Comparison of ENCODE assay signal across 18 cellular contexts in genomic region chr1:37465596-37466517, GRCh38. TPM values are rescaled to one million over a fixed set of nuclear protein-coding genes. Genes with fewer than 3 reads are reported as not detected.
A peak's percentile ranks its signal among the peaks of the same experiment; 100 is the strongest.
DNase-seq lines count a peak whose midpoint lies in the region; ATAC-seq, FAIRE-seq and TF ChIP-seq lines count a peak whose summit lies in the region.
"Had no signal": no experiment of that assay in that cellular context is flagged by ENCODE, and none has a peak within 500 bp of the region (broad histone marks: within the 10 kb centered on the region; RNA-seq: fewer than 3 reads in every experiment).

No MANE protein-coding gene starts in this region.

- ATAC-seq in K562 (no peak), HG02870 (IDR thresholded peaks at IDR 0.05; ENCODE audit: unreplicated experiment) (no peak), HG03097 (IDR thresholded peaks at IDR 0.05; ENCODE audit: low FRiP score, unreplicated experiment) (no peak)
- ATAC-seq: activated CD4-positive, alpha-beta T cell treated with anti-CD3 and anti-CD28 coated beads for 36 hours had no signal

- intact Hi-C loops in K562 (cut with micrococcal nuclease), result no loop called here

- H3K9me1 ChIP-seq in K562 (ENCODE audit: control insufficient read depth, insufficient read depth, low read length), result no peaks in the 10 kb centered on the region

- TF ChIP-seq RAD21 in K562 (CRISPR knock-in tag; conservative IDR thresholded peaks at IDR 0.05 in 1 of 2, IDR thresholded peaks at IDR 0.05 in 1 of 2), result no peak

- no peaks in the 10 kb centered on the region for H4K20me1 ChIP-seq in K562 (replicated peaks; ENCODE audit: control insufficient read depth, insufficient read depth, low read length)
- H4K20me1 ChIP-seq: BLaER1 treated with 17β-estradiol and CSF1 and Interleukin-3, amounts not matched to agents 10 nM and 100 nM had no signal

- no peak for TF ChIP-seq POLR2A in K562 (conservative IDR thresholded peaks at IDR 0.05)
- TF ChIP-seq POLR2A in tibial nerve (IDR thresholded peaks at IDR 0.05), result no peak

- H3K4me1 ChIP-seq in K562 (replicated peaks in 1 of 2; ENCODE audit: control insufficient read depth in 2 of 2, insufficient read depth in 2 of 2, low read length in 2 of 2) (peaks cover 0 to 9% of the 10 kb centered on the region in 2 experiments; a peak in 3 of 5 replicates), tibial nerve (peaks cover 0 to 2% (median 0%) of the 10 kb centered on the region in 4 donors)
- H3K4me1 ChIP-seq: SJCRH30 had no signal

- H2AFZ ChIP-seq in K562 (ENCODE audit: low read depth, low read length), result no peak overlapping the region

- H3K4me3 ChIP-seq in MG63 (no peak overlapping the region), K562 (no peak overlapping the region), skin epidermis (no peak overlapping the region), tibial nerve (no peak overlapping the region)
- H3K4me3 ChIP-seq: BLaER1 treated with 17β-estradiol and CSF1 and Interleukin-3, amounts not matched to agents 10 nM and 100 nM; SJCRH30 had no signal

- 62% methylated on average over 6 of the region's 6 CpGs for WGBS in K562 (ENCODE audit: insufficient coverage, low coverage, missing lambda C conversion rate)
- WGBS in tibial nerve, 2 donors, result 81 to 83% methylated on average over 6 of the region's 6 CpGs

- no peaks in the 10 kb centered on the region for H3K9me3 ChIP-seq in MG63
- H3K9me3 ChIP-seq in K562 (replicated peaks; ENCODE audit: control insufficient read depth, insufficient read depth, low read depth, low read length), result no peaks in the 10 kb centered on the region
- no peaks in the 10 kb centered on the region for H3K9me3 ChIP-seq in tibial nerve
- H3K9me3 ChIP-seq: BLaER1 treated with 17β-estradiol and CSF1 and Interleukin-3, amounts not matched to agents 10 nM and 100 nM; SJCRH30 had no signal

- H3K27me3 ChIP-seq in MG63 (no peaks in the 10 kb centered on the region), K562 (ENCODE audit: control insufficient read depth in 2 of 2, insufficient read depth in 2 of 2, low read length in 2 of 2) (no peaks in the 10 kb centered on the region), tibial nerve (no peaks in the 10 kb centered on the region)
- H3K27me3 ChIP-seq: BLaER1 treated with 17β-estradiol and CSF1 and Interleukin-3, amounts not matched to agents 10 nM and 100 nM; SJCRH30 had no signal

- CTCF ChIA-PET in K562 (lab: Yijun Ruan, JAX; ENCODE audit: low intra/inter-chr PET ratio), result interaction anchor here (0.6 kb wide), 1 partner anchor 445 kb away, joined by 3 read pairs; no protein-coding TSS in a partner anchor

- in situ Hi-C loops in K562 (cut with MboI), result no loop called here

- H3K27ac ChIP-seq in K562 (ENCODE audit: extremely low read depth, low read depth, low read length) (no peak overlapping the region), skin epidermis (peak overlapping the region in 16 of 21 experiments; percentile 3 to 83 (median 50)), tibial nerve (no peak overlapping the region)
- H3K27ac ChIP-seq: BLaER1 treated with 17β-estradiol and CSF1 and Interleukin-3, amounts not matched to agents 10 nM and 100 nM; SJCRH30 had no signal

- H3K36me3 ChIP-seq in MG63, result no peaks in the 10 kb centered on the region
- H3K36me3 ChIP-seq in K562 (ENCODE audit: control insufficient read depth, insufficient read depth, low read length), result no peaks in the 10 kb centered on the region
- H3K36me3 ChIP-seq in tibial nerve, result no peaks in the 10 kb centered on the region
- H3K36me3 ChIP-seq: BLaER1 treated with 17β-estradiol and CSF1 and Interleukin-3, amounts not matched to agents 10 nM and 100 nM; SJCRH30 had no signal

- TF ChIP-seq CTCF in K562 (IDR thresholded peaks at IDR 0.05 in 2 of 3, conservative IDR thresholded peaks at IDR 0.05 in 1 of 3; ENCODE audit: insufficient read depth in 2 of 3, low read depth in 1 of 3, low read length in 3 of 3) (no peak), tibial nerve (IDR thresholded peaks at IDR 0.05) (no peak)

- no peak overlapping the region for H3K4me2 ChIP-seq in K562 (ENCODE audit: insufficient read depth, low read length)
- H3K4me2 ChIP-seq: BLaER1 treated with 17β-estradiol and CSF1 and Interleukin-3, amounts not matched to agents 10 nM and 100 nM had no signal

- POLR2A ChIA-PET in K562 (lab: Yijun Ruan, JAX), result interaction anchor here (0.6 to 7.1 kb wide), 6 partner anchors 11 to 985 kb away, joined by 3 to 64 read pairs (median 3); partner anchors contain the start of gene ZC3H12A

- no peak for TF ChIP-seq EP300 in K562 (IDR thresholded peaks at IDR 0.05; ENCODE audit: low read length)
- no peak for TF ChIP-seq EP300 in tibial nerve (IDR thresholded peaks at IDR 0.05)

- H3K9ac ChIP-seq in K562 (ENCODE audit: insufficient read depth in 1 of 2, low read depth in 2 of 2, low read length in 2 of 2), result no peak overlapping the region
- H3K9ac ChIP-seq: BLaER1 treated with 17β-estradiol and CSF1 and Interleukin-3, amounts not matched to agents 10 nM and 100 nM had no signal

- DNase-seq in MG63, result peak; percentile 65
- DNase-seq in K562 (ENCODE audit: extremely low read depth in 1 of 4, low spot score in 3 of 4), result no peak
- DNase-seq in iris pigment epithelial cell (ENCODE audit: low read depth), result peak; percentile 61
- DNase-seq in tibial nerve (ENCODE audit: low spot score in 2 of 2), result no peak
- no peak for DNase-seq in activated gamma-delta T cell treated with Interleukin-2 at 50 U/mL for 16 hours
- DNase-seq: activated CD4-positive, alpha-beta T cell treated with anti-CD3 and anti-CD28 coated beads for 36 hours; cerebellar nuclear complex; DMS153; Karpas-422; NCI-H1436; NCI-H345; SJCRH30; stimulated activated CD4-positive, alpha-beta T cell treated with anti-CD3 and anti-CD28 coated beads, Interleukin-15, amount 100 ng/mL, for 24 hours; T-helper 9 cell had no signal

- BruUV-seq in K562 (replicated peaks; lab: Mats Ljungman, UMichigan), result no TSS peak

- no peaks in the 10 kb centered on the region for H3K79me2 ChIP-seq in K562 (ENCODE audit: control insufficient read depth, insufficient read depth, low read length)

- no peak for FAIRE-seq in K562 (lab: Jason Lieb, UNC)

TF ChIP-seq in K562, 482 proteins besides CTCF, POLR2A, EP300 and RAD21:
- peak; percentile 83 for TF ChIP-seq C11orf30 (IDR thresholded peaks at IDR 0.05; ENCODE audit: low read depth)
- peak; percentile 71 for TF ChIP-seq MAFG (tag; conservative IDR thresholded peaks at IDR 0.05)
- TF ChIP-seq MAFK (IDR thresholded peaks at IDR 0.05; ENCODE audit: low read length), result peak; percentile 55; the same call in 1 of the 2 replicates
- peak; percentile 60 for TF ChIP-seq MAFF (IDR thresholded peaks at IDR 0.05; ENCODE audit: low read length)
- peak; percentile 83 for TF ChIP-seq ZNF316 (IDR thresholded peaks at IDR 0.05)
- no peak for TF ChIP-seq SRSF7 (optimal IDR thresholded peaks at IDR 0.05; ENCODE audit: low read depth, low read length)
- no peak for TF ChIP-seq HDAC6 (IDR thresholded peaks at IDR 0.05; ENCODE audit: low read depth, low read length)

RNA-seq across cellular contexts. Expression of gene ZC3H12A, which starts 8.5 kb away (rescaled TPM):
- total RNA-seq in MG63 (2014; rRNA removed; shearing (Covaris generic); ENCODE audit: low replicate concordance), result 2.2 and 3.8 TPM in 2 replicates
- 19.0 and 54.2 TPM in 2 replicates for total RNA-seq in K562 (2011; cell fraction: chromatin; rRNA removed; ENCODE audit: low replicate concordance)
- total RNA-seq in K562 (2011; cell fraction: nucleolus; rRNA removed), result 40.7 and 45.7 TPM in 2 replicates
- total RNA-seq in K562 (2011; cell fraction: nucleoplasm; rRNA removed), result 23.7 and 24.1 TPM in 2 replicates
- total RNA-seq in K562 (2014; rRNA removed), result 9.3 and 9.4 TPM in 2 replicates
- 1.2 and 1.7 TPM in 2 replicates for total RNA-seq in K562 (2014; rRNA removed; fragmentation: Illumina TruSeq; extraction: Trizol)
- 6.7 and 7.1 TPM in 2 replicates for total RNA-seq in K562 (2015; rRNA removed; fragmentation: Illumina TruSeq; extraction: Trizol)
- total RNA-seq in K562 (2021), result 9.4 and 11.4 TPM in 2 replicates
- 7.0 and 8.6 TPM in 2 replicates for polyA plus RNA-seq in K562 (2011; rRNA removed)
- 8.3 and 15.3 TPM in 2 replicates for polyA plus RNA-seq in K562 (2011; cell fraction: cytosol; rRNA removed)
- polyA plus RNA-seq in K562 (2011; cell fraction: nucleus; rRNA removed), result 27.9 and 51.1 TPM in 2 replicates
- 6.1 and 10.9 TPM in 2 replicates for polyA plus RNA-seq in K562 (2012)
- polyA plus RNA-seq in K562 (2014; fragmentation: Illumina TruSeq; extraction: Trizol), result 4.9 and 6.5 TPM in 2 replicates
- under 1 TPM; 0.14 to 0.22 TPM for polyA plus RNA-seq in K562 (2014; fragmentation: Nextera tagmentation; extraction: Ambion mirVana)
- polyA plus RNA-seq in K562 (2014; rRNA removed), result 9.1 and 11.1 TPM in 2 replicates
- 4.5 and 9.7 TPM in 2 replicates for polyA minus RNA-seq in K562 (2011; rRNA and poly(A)+ RNA removed)
- polyA minus RNA-seq in K562 (2011; cell fraction: cytosol; rRNA and poly(A)+ RNA removed), result 9.2 and 11.9 TPM in 2 replicates
- polyA minus RNA-seq in K562 (2011; cell fraction: nucleus; rRNA and poly(A)+ RNA removed), result 23.2 and 24.4 TPM in 2 replicates
- 10 to 100 TPM in 3 of 4 donors, 1 to 10 TPM in 1; 7.9 to 15.7 (median 10.9) TPM for total RNA-seq in tibial nerve

RNA-seq across cellular contexts. Expression of gene MEAF6, which starts 48.7 kb away (rescaled TPM):
- 64.6 and 68.7 TPM in 2 replicates for total RNA-seq in MG63 (2014; rRNA removed; shearing (Covaris generic); ENCODE audit: low replicate concordance)
- total RNA-seq in K562 (2011; cell fraction: chromatin; rRNA removed; ENCODE audit: low replicate concordance), result 74.7 and 79.0 TPM in 2 replicates
- 41.5 and 45.5 TPM in 2 replicates for total RNA-seq in K562 (2011; cell fraction: nucleolus; rRNA removed)
- total RNA-seq in K562 (2011; cell fraction: nucleoplasm; rRNA removed), result 60.9 and 81.0 TPM in 2 replicates
- total RNA-seq in K562 (2014; rRNA removed) (111 and 137 TPM in 2 replicates), K562 (2014; rRNA removed; fragmentation: Illumina TruSeq; extraction: Trizol) (95.0 and 113 TPM in 2 replicates), K562 (2015; rRNA removed; fragmentation: Illumina TruSeq; extraction: Trizol) (89.2 and 92.3 TPM in 2 replicates), K562 (2021) (86.4 and 93.8 TPM in 2 replicates), tibial nerve (10 to 100 TPM; 33.3 to 59.4 (median 40.3) TPM)
- polyA plus RNA-seq in K562 (2011; rRNA removed) (70.0 and 77.3 TPM in 2 replicates), K562 (2014; fragmentation: Illumina TruSeq; extraction: Trizol) (118 and 151 TPM in 2 replicates), K562 (2014; fragmentation: Nextera tagmentation; extraction: Ambion mirVana) (10 to 100 TPM; 55.0 to 66.3 TPM), K562 (2014; rRNA removed) (109 and 110 TPM in 2 replicates)
- 37.7 and 68.5 TPM in 2 replicates for polyA plus RNA-seq in K562 (2011; cell fraction: cytosol; rRNA removed)
- polyA plus RNA-seq in K562 (2011; cell fraction: nucleus; rRNA removed), result 50.0 and 63.0 TPM in 2 replicates
- 67.6 and 77.9 TPM in 2 replicates for polyA plus RNA-seq in K562 (2012)
- polyA minus RNA-seq in K562 (2011; rRNA and poly(A)+ RNA removed), result 36.0 and 44.0 TPM in 2 replicates
- 20.2 and 28.3 TPM in 2 replicates for polyA minus RNA-seq in K562 (2011; cell fraction: cytosol; rRNA and poly(A)+ RNA removed)
- 30.8 and 52.4 TPM in 2 replicates for polyA minus RNA-seq in K562 (2011; cell fraction: nucleus; rRNA and poly(A)+ RNA removed)

Comparison
In these comparisons a context has a peak if more than half of its experiments do, and no peak if none do; other contexts are left out.
1. DNase-seq: peak in MG63 (single experiment) and iris pigment epithelial cell (single experiment); none in K562 (0 of 4), tibial nerve (0 of 2) and activated gamma-delta T cell treated with Interleukin-2 at 50 U/mL for 16 hours (single experiment).
2. H3K27ac ChIP-seq: peak in skin epidermis (16 of 21); none in K562 (single experiment) and tibial nerve (0 of 4).